24 cellular contexts compared by ENCODE assay signal in genomic region chr7:26169271-26169670, GRCh38.
"Had no signal": no experiment of that assay in that cellular context is flagged by ENCODE, and none has a peak within 500 bp of the region (broad histone marks: within the 10 kb centered on the region; RNA-seq: fewer than 3 reads in every experiment).

No MANE protein-coding gene starts in this region.

- H3K4me3 Mint-ChIP-seq: memory B cell; natural killer cell treated with Interleukin-12 subunit alpha and Interleukin-12 subunit beta and Interleukin-15 and Interleukin-18, amount 100 ng/mL, for 72 hours; stimulated activated memory B cell treated with anti-CD40 and anti-IgM and Interleukin-4, amounts not matched to agents 10 μg/mL and 1 μg/mL and 100 μg/mL, for 72 hours; stimulated activated naive CD8-positive, alpha-beta T cell treated with anti-CD3 and anti-CD28 coated beads, Interleukin-15, amount 100 ng/mL, for 72 hours had no signal

- H3K27ac ChIP-seq: dorsolateral prefrontal cortex, esophagus muscularis mucosa, gastroesophageal sphincter, left ventricle myocardium inferior, lower lobe of right lung, neutrophil, psoas muscle, right lobe of liver, spleen, testis, tibial nerve, upper lobe of right lung had no signal

- ATAC-seq: gastroesophageal sphincter; lower lobe of right lung; natural killer cell treated with Interleukin-12 subunit alpha and Interleukin-12 subunit beta and Interleukin-15 and Interleukin-18, amount 100 ng/mL, for 72 hours; psoas muscle; stimulated activated memory B cell treated with anti-CD40 and anti-IgM and Interleukin-4, amounts not matched to agents 10 μg/mL and 1 μg/mL and 100 μg/mL, for 72 hours; stimulated activated naive CD8-positive, alpha-beta T cell treated with anti-CD3 and anti-CD28 coated beads, Interleukin-15, amount 100 ng/mL, for 72 hours; upper lobe of right lung had no signal

- H3K9me3 Mint-ChIP-seq: memory B cell; natural killer cell treated with Interleukin-12 subunit alpha and Interleukin-12 subunit beta and Interleukin-15 and Interleukin-18, amount 100 ng/mL, for 72 hours; stimulated activated memory B cell treated with anti-CD40 and anti-IgM and Interleukin-4, amounts not matched to agents 10 μg/mL and 1 μg/mL and 100 μg/mL, for 72 hours; stimulated activated naive CD8-positive, alpha-beta T cell treated with anti-CD3 and anti-CD28 coated beads, Interleukin-15, amount 100 ng/mL, for 72 hours had no signal

- H3K4me1 ChIP-seq: esophagus muscularis mucosa, gastroesophageal sphincter, left ventricle myocardium inferior, lower lobe of right lung, psoas muscle, testis, upper lobe of right lung had no signal

- H3K27me3 Mint-ChIP-seq: memory B cell; natural killer cell treated with Interleukin-12 subunit alpha and Interleukin-12 subunit beta and Interleukin-15 and Interleukin-18, amount 100 ng/mL, for 72 hours; stimulated activated memory B cell treated with anti-CD40 and anti-IgM and Interleukin-4, amounts not matched to agents 10 μg/mL and 1 μg/mL and 100 μg/mL, for 72 hours; stimulated activated naive CD8-positive, alpha-beta T cell treated with anti-CD3 and anti-CD28 coated beads, Interleukin-15, amount 100 ng/mL, for 72 hours had no signal

- DNase-seq: cortex of kidney; dorsolateral prefrontal cortex; effector memory CD4-positive, alpha-beta T cell; glutamatergic neuron; left ventricle myocardium inferior; lower lobe of right lung; midbrain; psoas muscle; retina; right lobe of liver; spleen; stimulated activated CD4-positive, alpha-beta T cell treated with anti-CD3 and anti-CD28 coated beads, Interleukin-15, amount 100 ng/mL, for 24 hours; stimulated activated CD4-positive, alpha-beta T cell treated with anti-CD3 and anti-CD28 coated beads, Interleukin-1b, Interleukin-23, amount 100 ng/mL, for 48 hours; stimulated activated CD4-positive, alpha-beta T cell treated with anti-CD3 and anti-CD28 coated beads, Interleukin-4, amount 100 ng/mL, for 24 hours; stimulated activated naive CD8-positive, alpha-beta T cell treated with anti-CD3 and anti-CD28 coated beads, Interleukin-15, amount 100 ng/mL, for 72 hours; testis; upper lobe of right lung had no signal

- H3K27me3 ChIP-seq: dorsolateral prefrontal cortex, esophagus muscularis mucosa, gastroesophageal sphincter, neutrophil, right lobe of liver, spleen, testis, tibial nerve, upper lobe of right lung had no signal

- H3K4me3 ChIP-seq: dorsolateral prefrontal cortex, esophagus muscularis mucosa, gastroesophageal sphincter, left ventricle myocardium inferior, lower lobe of right lung, psoas muscle, right lobe of liver, spleen, testis, tibial nerve, upper lobe of right lung had no signal

- H3K36me3 ChIP-seq: lower lobe of right lung, neutrophil, right lobe of liver had no signal

- H3K27ac Mint-ChIP-seq: memory B cell; natural killer cell treated with Interleukin-12 subunit alpha and Interleukin-12 subunit beta and Interleukin-15 and Interleukin-18, amount 100 ng/mL, for 72 hours; stimulated activated memory B cell treated with anti-CD40 and anti-IgM and Interleukin-4, amounts not matched to agents 10 μg/mL and 1 μg/mL and 100 μg/mL, for 72 hours; stimulated activated naive CD8-positive, alpha-beta T cell treated with anti-CD3 and anti-CD28 coated beads, Interleukin-15, amount 100 ng/mL, for 72 hours had no signal
